8 cellular contexts compared by ENCODE assay signal in genomic region chr3:53346514-53346913, GRCh38. TPM values are rescaled to one million over a fixed set of nuclear protein-coding genes. Genes with fewer than 3 reads are reported as not detected.
DNase-seq lines count a peak whose midpoint lies in the region; ATAC-seq and TF ChIP-seq lines count a peak whose summit lies in the region.

No MANE protein-coding gene starts in this region.

- H3K4me1 ChIP-seq in A673 (ENCODE audit: insufficient read depth, low read length, poor library complexity, severe bottlenecking) = no peaks in the 10 kb centered on the region
- peaks cover 9% of the 10 kb centered on the region for H3K4me1 ChIP-seq in iPS-18a (ENCODE audit: control insufficient read depth, low read depth, low read length)

- DNase-seq in A673 (ENCODE audit: low spot score) = no peak
- DNase-seq in GM13976 (ENCODE audit: low spot score) = peak; percentile 25
- DNase-seq in activated CD8-positive, alpha-beta T cell treated with anti-CD3 and anti-CD28 coated beads, Interleukin-2, amount 10 ng/mL, durations not matched to agents 7 days and 5 days = no peak
- DNase-seq in stimulated activated effector memory CD8-positive, alpha-beta T cell treated with anti-CD3 and anti-CD28 coated beads, Interleukin-12 subunit alpha, Interleukin-12 subunit beta, amount 100 ng/mL, for 72 hours (ENCODE audit: low spot score in 2 of 2) = no peak
- no peak for DNase-seq in GM10266 (ENCODE audit: extremely low spot score)
- DNase-seq in NOMO-1 treated with dmso at 0.1 percent for 144 hours (lab: John Stamatoyannopoulos, UW; ENCODE audit: unreplicated experiment) = no peak

- H3K9ac ChIP-seq in iPS-18a (ENCODE audit: low read length) = peak overlapping the region; percentile 83

- H3K27ac Mint-ChIP-seq in activated CD8-positive, alpha-beta T cell treated with anti-CD3 and anti-CD28 coated beads, Interleukin-2, amount 10 ng/mL, durations not matched to agents 7 days and 5 days = peak overlapping the region; percentile 99
- H3K27ac Mint-ChIP-seq in stimulated activated effector memory CD8-positive, alpha-beta T cell treated with anti-CD3 and anti-CD28 coated beads, Interleukin-12 subunit alpha, Interleukin-12 subunit beta, amount 100 ng/mL, for 72 hours = peak overlapping the region; percentile 99

- BruUV-seq in A673 (replicated peaks; lab: Mats Ljungman, UMichigan) = TSS peak; percentile 55

- H3K27me3 ChIP-seq in A673 (replicated peaks; ENCODE audit: insufficient read depth, low read depth, low read length, poor library complexity) (no peaks in the 10 kb centered on the region), iPS-18a (ENCODE audit: control insufficient read depth, insufficient read depth, low read length) (no peaks in the 10 kb centered on the region)

- ATAC-seq in activated CD8-positive, alpha-beta T cell treated with anti-CD3 and anti-CD28 coated beads, Interleukin-2, amount 10 ng/mL, durations not matched to agents 7 days and 5 days = no peak
- no peak for ATAC-seq in stimulated activated effector memory CD8-positive, alpha-beta T cell treated with anti-CD3 and anti-CD28 coated beads, Interleukin-12 subunit alpha, Interleukin-12 subunit beta, amount 100 ng/mL, for 72 hours
- no peak for ATAC-seq in HG02885 (IDR thresholded peaks at IDR 0.05; ENCODE audit: poor library complexity, unreplicated experiment)

- H3K4me1 Mint-ChIP-seq in activated CD8-positive, alpha-beta T cell treated with anti-CD3 and anti-CD28 coated beads, Interleukin-2, amount 10 ng/mL, durations not matched to agents 7 days and 5 days (ENCODE audit: low read depth) = peaks cover 33% of the 10 kb centered on the region
- peaks cover 20% of the 10 kb centered on the region for H3K4me1 Mint-ChIP-seq in stimulated activated effector memory CD8-positive, alpha-beta T cell treated with anti-CD3 and anti-CD28 coated beads, Interleukin-12 subunit alpha, Interleukin-12 subunit beta, amount 100 ng/mL, for 72 hours

- no peaks in the 10 kb centered on the region for H3K9me3 Mint-ChIP-seq in activated CD8-positive, alpha-beta T cell treated with anti-CD3 and anti-CD28 coated beads, Interleukin-2, amount 10 ng/mL, durations not matched to agents 7 days and 5 days (ENCODE audit: insufficient read depth)
- no peaks in the 10 kb centered on the region for H3K9me3 Mint-ChIP-seq in stimulated activated effector memory CD8-positive, alpha-beta T cell treated with anti-CD3 and anti-CD28 coated beads, Interleukin-12 subunit alpha, Interleukin-12 subunit beta, amount 100 ng/mL, for 72 hours

- intact Hi-C loops in A673 (cut with micrococcal nuclease; ENCODE audit: unreplicated experiment) = no loop called here

- H3K4me3 Mint-ChIP-seq in activated CD8-positive, alpha-beta T cell treated with anti-CD3 and anti-CD28 coated beads, Interleukin-2, amount 10 ng/mL, durations not matched to agents 7 days and 5 days = peak overlapping the region; percentile 98
- peak overlapping the region; percentile 95 for H3K4me3 Mint-ChIP-seq in stimulated activated effector memory CD8-positive, alpha-beta T cell treated with anti-CD3 and anti-CD28 coated beads, Interleukin-12 subunit alpha, Interleukin-12 subunit beta, amount 100 ng/mL, for 72 hours

- H3K36me3 ChIP-seq in A673 (ENCODE audit: insufficient read depth, low read length, poor library complexity, severe bottlenecking) (peaks cover 11% of the 10 kb centered on the region), iPS-18a (ENCODE audit: control insufficient read depth, low read depth, low read length) (peaks cover 25% of the 10 kb centered on the region)

- in situ Hi-C loops in GM13976 (cut with MboI; ENCODE audit: low sequenced_read_pairs, unreplicated experiment) = no loop called here

- H3K36me3 Mint-ChIP-seq in activated CD8-positive, alpha-beta T cell treated with anti-CD3 and anti-CD28 coated beads, Interleukin-2, amount 10 ng/mL, durations not matched to agents 7 days and 5 days (ENCODE audit: low read depth) = peaks cover 17% of the 10 kb centered on the region
- peaks cover 46% of the 10 kb centered on the region for H3K36me3 Mint-ChIP-seq in stimulated activated effector memory CD8-positive, alpha-beta T cell treated with anti-CD3 and anti-CD28 coated beads, Interleukin-12 subunit alpha, Interleukin-12 subunit beta, amount 100 ng/mL, for 72 hours

- CTCF ChIA-PET in A673 (lab: Charles Lee) = no interaction called here
- CTCF ChIA-PET in activated CD8-positive, alpha-beta T cell treated with anti-CD3 and anti-CD28 coated beads, Interleukin-2, amount 10 ng/mL, durations not matched to agents 7 days and 5 days (lab: Charles Lee) = interaction anchor here (1.2 kb wide), 2 partner anchors 127 to 151 kb away, joined by 3 to 7 read pairs; no protein-coding TSS in a partner anchor

- H3K4me3 ChIP-seq in A673 (ENCODE audit: low read depth, low read length, poor library complexity, severe bottlenecking) (peak overlapping the region; percentile 95), iPS-18a (ENCODE audit: low read length) (peak overlapping the region; percentile 74)

- POLR2A ChIA-PET in A673 (lab: Charles Lee; ENCODE audit: low non-redundant PET) = no interaction called here
- POLR2A ChIA-PET in activated CD8-positive, alpha-beta T cell treated with anti-CD3 and anti-CD28 coated beads, Interleukin-2, amount 10 ng/mL, durations not matched to agents 7 days and 5 days (lab: Charles Lee) = interaction anchor here (0.7 to 2.3 kb wide), 4 partner anchors 13 to 545 kb away, joined by 4 to 13 read pairs (median 6); partner anchors contain the start of gene SELENOK

- H3K27ac ChIP-seq in A673 (ENCODE audit: low read depth, low read length, poor library complexity, severe bottlenecking) = peak overlapping the region; percentile 88
- H3K27ac ChIP-seq in iPS-18a (ENCODE audit: low read length) = no peak overlapping the region

- H3K27me3 Mint-ChIP-seq in activated CD8-positive, alpha-beta T cell treated with anti-CD3 and anti-CD28 coated beads, Interleukin-2, amount 10 ng/mL, durations not matched to agents 7 days and 5 days (ENCODE audit: low read depth) = no peaks in the 10 kb centered on the region

- TF ChIP-seq CTCF in A673 (conservative IDR thresholded peaks at IDR 0.05; ENCODE audit: low read depth, low read length) (no peak), GM13976 (IDR thresholded peaks at IDR 0.05; ENCODE audit: borderline replicate concordance, control extremely low read depth, extremely low read depth, insufficient read depth, missing control alignments) (no peak), GM10266 (IDR thresholded peaks at IDR 0.05; ENCODE audit: control insufficient read depth, insufficient read depth, low read depth, missing control alignments) (no peak)

- H3K9me3 ChIP-seq in A673 (ENCODE audit: low read depth, low read length, poor library complexity, severe bottlenecking) (no peaks in the 10 kb centered on the region), iPS-18a (ENCODE audit: control insufficient read depth, low read depth, low read length) (no peaks in the 10 kb centered on the region)

RNA-seq across cellular contexts. Expression of gene DCP1A, which starts 0.8 kb away (rescaled TPM):
- total RNA-seq in A673 (2021) = 13.1 and 16.2 TPM in 2 replicates
- total RNA-seq in activated CD8-positive, alpha-beta T cell treated with anti-CD3 and anti-CD28 coated beads, Interleukin-2, amount 10 ng/mL, durations not matched to agents 7 days and 5 days = 10 to 100 TPM; 27.2 to 28.3 TPM
